In genomic region chr13:72545030-72545719, GRCh38 we compare ENCODE assay signal across 1 cellular context.
TF ChIP-seq lines count a peak whose summit lies in the region.

No MANE protein-coding gene starts in this region.

TF ChIP-seq in HepG2, 621 proteins besides CTCF, POLR2A, EP300 and RAD21 (continued from another document and continues in another):
- no peak for TF ChIP-seq ZNF407 (CRISPR knock-in tag; IDR thresholded peaks at IDR 0.05; ENCODE audit: not compliant biosample characterization)
- no peak for TF ChIP-seq TCF7L2 (IDR thresholded peaks at IDR 0.05; ENCODE audit: low read depth, low read length)
- no peak for TF ChIP-seq TRIM24 (CRISPR knock-in tag; IDR thresholded peaks at IDR 0.05)
- no peak for TF ChIP-seq MTA1 (CRISPR knock-in tag; IDR thresholded peaks at IDR 0.05; ENCODE audit: borderline replicate concordance)
- TF ChIP-seq ZNF558 (CRISPR knock-in tag; IDR thresholded peaks at IDR 0.05; ENCODE audit: borderline replicate concordance): no peak
- TF ChIP-seq BRF2 (CRISPR knock-in tag; IDR thresholded peaks at IDR 0.05): no peak
- no peak for TF ChIP-seq ISX (CRISPR knock-in tag; conservative IDR thresholded peaks at IDR 0.05)
- TF ChIP-seq FOXA3 (CRISPR knock-in tag; IDR thresholded peaks at IDR 0.05): peak; percentile 89
- no peak for TF ChIP-seq DMTF1 (CRISPR knock-in tag; IDR thresholded peaks at IDR 0.05)
- TF ChIP-seq MIXL1 (CRISPR knock-in tag; IDR thresholded peaks at IDR 0.05): peak; percentile 54
- TF ChIP-seq ADNP (CRISPR knock-in tag; IDR thresholded peaks at IDR 0.05): peak; percentile 68
- TF ChIP-seq NFE2 (CRISPR knock-in tag; IDR thresholded peaks at IDR 0.05): no peak
- TF ChIP-seq THAP11 (CRISPR knock-in tag; IDR thresholded peaks at IDR 0.05): peak; percentile 51; the same call in 1 of the 2 replicates
- no peak for TF ChIP-seq NR2F2 (IDR thresholded peaks at IDR 0.05; ENCODE audit: borderline replicate concordance, low read depth)
- TF ChIP-seq, protein P1, sequence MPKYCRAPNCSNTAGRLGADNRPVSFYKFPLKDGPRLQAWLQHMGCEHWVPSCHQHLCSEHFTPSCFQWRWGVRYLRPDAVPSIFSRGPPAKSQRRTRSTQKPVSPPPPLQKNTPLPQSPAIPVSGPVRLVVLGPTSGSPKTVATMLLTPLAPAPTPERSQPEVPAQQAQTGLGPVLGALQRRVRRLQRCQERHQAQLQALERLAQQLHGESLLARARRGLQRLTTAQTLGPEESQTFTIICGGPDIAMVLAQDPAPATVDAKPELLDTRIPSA (CRISPR knock-in tag; IDR thresholded peaks at IDR 0.05; ENCODE audit: borderline replicate concordance): no peak
- TF ChIP-seq ZNF280D (CRISPR knock-in tag; IDR thresholded peaks at IDR 0.05): peak; percentile 87
- no peak for TF ChIP-seq ZNF724P (CRISPR knock-in tag; IDR thresholded peaks at IDR 0.05; ENCODE audit: borderline replicate concordance)
- no peak for TF ChIP-seq ZNF879 (CRISPR knock-in tag; IDR thresholded peaks at IDR 0.05)
- TF ChIP-seq, protein P2, sequence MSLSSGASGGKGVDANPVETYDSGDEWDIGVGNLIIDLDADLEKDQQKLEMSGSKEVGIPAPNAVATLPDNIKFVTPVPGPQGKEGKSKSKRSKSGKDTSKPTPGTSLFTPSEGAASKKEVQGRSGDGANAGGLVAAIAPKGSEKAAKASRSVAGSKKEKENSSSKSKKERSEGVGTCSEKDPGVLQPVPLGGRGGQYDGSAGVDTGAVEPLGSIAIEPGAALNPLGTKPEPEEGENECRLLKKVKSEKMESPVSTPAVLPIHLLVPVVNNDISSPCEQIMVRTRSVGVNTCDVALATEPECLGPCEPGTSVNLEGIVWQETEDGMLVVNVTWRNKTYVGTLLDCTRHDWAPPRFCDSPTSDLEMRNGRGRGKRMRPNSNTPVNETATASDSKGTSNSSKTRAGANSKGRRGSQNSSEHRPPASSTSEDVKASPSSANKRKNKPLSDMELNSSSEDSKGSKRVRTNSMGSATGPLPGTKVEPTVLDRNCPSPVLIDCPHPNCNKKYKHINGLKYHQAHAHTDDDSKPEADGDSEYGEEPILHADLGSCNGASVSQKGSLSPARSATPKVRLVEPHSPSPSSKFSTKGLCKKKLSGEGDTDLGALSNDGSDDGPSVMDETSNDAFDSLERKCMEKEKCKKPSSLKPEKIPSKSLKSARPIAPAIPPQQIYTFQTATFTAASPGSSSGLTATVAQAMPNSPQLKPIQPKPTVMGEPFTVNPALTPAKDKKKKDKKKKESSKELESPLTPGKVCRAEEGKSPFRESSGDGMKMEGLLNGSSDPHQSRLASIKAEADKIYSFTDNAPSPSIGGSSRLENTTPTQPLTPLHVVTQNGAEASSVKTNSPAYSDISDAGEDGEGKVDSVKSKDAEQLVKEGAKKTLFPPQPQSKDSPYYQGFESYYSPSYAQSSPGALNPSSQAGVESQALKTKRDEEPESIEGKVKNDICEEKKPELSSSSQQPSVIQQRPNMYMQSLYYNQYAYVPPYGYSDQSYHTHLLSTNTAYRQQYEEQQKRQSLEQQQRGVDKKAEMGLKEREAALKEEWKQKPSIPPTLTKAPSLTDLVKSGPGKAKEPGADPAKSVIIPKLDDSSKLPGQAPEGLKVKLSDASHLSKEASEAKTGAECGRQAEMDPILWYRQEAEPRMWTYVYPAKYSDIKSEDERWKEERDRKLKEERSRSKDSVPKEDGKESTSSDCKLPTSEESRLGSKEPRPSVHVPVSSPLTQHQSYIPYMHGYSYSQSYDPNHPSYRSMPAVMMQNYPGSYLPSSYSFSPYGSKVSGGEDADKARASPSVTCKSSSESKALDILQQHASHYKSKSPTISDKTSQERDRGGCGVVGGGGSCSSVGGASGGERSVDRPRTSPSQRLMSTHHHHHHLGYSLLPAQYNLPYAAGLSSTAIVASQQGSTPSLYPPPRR (CRISPR knock-in tag; IDR thresholded peaks at IDR 0.05; ENCODE audit: borderline replicate concordance): peak; percentile 82
- no peak for TF ChIP-seq ZNF788 (CRISPR knock-in tag; IDR thresholded peaks at IDR 0.05; ENCODE audit: borderline replicate concordance)
- no peak for TF ChIP-seq MIER2 (CRISPR knock-in tag; IDR thresholded peaks at IDR 0.05)
- 0 out of 2 replicates have a peak, but pooled peaks have one; percentile 37 for TF ChIP-seq BRCA1 (CRISPR knock-in tag; IDR thresholded peaks at IDR 0.05)
- peak; percentile 93 for TF ChIP-seq HNRNPUL1 (IDR thresholded peaks at IDR 0.05; ENCODE audit: low read depth, low read length)
- TF ChIP-seq HOXA3 (CRISPR knock-in tag; IDR thresholded peaks at IDR 0.05): peak; percentile 64
- no peak for TF ChIP-seq TERF1 (CRISPR knock-in tag; IDR thresholded peaks at IDR 0.05)
- TF ChIP-seq, protein P3, sequence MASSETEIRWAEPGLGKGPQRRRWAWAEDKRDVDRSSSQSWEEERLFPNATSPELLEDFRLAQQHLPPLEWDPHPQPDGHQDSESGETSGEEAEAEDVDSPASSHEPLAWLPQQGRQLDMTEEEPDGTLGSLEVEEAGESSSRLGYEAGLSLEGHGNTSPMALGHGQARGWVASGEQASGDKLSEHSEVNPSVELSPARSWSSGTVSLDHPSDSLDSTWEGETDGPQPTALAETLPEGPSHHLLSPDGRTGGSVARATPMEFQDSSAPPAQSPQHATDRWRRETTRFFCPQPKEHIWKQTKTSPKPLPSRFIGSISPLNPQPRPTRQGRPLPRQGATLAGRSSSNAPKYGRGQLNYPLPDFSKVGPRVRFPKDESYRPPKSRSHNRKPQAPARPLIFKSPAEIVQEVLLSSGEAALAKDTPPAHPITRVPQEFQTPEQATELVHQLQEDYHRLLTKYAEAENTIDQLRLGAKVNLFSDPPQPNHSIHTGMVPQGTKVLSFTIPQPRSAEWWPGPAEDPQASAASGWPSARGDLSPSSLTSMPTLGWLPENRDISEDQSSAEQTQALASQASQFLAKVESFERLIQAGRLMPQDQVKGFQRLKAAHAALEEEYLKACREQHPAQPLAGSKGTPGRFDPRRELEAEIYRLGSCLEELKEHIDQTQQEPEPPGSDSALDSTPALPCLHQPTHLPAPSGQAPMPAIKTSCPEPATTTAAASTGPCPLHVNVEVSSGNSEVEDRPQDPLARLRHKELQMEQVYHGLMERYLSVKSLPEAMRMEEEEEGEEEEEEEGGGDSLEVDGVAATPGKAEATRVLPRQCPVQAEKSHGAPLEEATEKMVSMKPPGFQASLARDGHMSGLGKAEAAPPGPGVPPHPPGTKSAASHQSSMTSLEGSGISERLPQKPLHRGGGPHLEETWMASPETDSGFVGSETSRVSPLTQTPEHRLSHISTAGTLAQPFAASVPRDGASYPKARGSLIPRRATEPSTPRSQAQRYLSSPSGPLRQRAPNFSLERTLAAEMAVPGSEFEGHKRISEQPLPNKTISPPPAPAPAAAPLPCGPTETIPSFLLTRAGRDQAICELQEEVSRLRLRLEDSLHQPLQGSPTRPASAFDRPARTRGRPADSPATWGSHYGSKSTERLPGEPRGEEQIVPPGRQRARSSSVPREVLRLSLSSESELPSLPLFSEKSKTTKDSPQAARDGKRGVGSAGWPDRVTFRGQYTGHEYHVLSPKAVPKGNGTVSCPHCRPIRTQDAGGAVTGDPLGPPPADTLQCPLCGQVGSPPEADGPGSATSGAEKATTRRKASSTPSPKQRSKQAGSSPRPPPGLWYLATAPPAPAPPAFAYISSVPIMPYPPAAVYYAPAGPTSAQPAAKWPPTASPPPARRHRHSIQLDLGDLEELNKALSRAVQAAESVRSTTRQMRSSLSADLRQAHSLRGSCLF (CRISPR knock-in tag; IDR thresholded peaks at IDR 0.05; ENCODE audit: borderline replicate concordance): no peak
